Comparison of ENCODE assay signal across 20 cellular contexts in the genomic region with DNA sequence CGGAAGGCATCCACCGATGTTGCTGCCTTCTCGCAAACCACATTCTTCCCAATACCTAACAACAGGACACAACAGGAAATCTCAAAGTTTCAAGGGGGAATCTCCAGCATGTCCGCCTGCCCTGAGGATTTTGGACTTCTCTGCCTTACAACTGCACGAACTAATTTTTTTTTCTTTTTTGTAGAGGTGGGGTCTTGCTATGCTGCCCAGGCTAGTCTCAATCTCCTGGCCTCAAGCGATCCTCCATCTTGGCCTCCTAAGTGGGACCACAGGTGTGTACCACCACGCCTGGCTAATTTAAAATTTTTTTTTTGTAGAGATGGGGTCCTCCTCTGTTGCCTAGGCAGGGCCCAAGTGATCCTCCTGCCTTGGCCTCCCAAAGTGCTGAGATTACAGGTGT. TPM values are rescaled to one million over a fixed set of nuclear protein-coding genes. Genes with fewer than 3 reads are reported as not detected.
DNase-seq lines count a peak whose midpoint lies in the region; ATAC-seq, FAIRE-seq and TF ChIP-seq lines count a peak whose summit lies in the region.
"Had no signal": no experiment of that assay in that cellular context is flagged by ENCODE, and none has a peak within 500 bp of the region (broad histone marks: within the 10 kb centered on the region; RNA-seq: fewer than 3 reads in every experiment).

No MANE protein-coding gene starts in this region.

- no peak overlapping the region for H3K4me2 ChIP-seq in PC-3 (ENCODE audit: low read length)

- H3K27me3 ChIP-seq in PC-3 (ENCODE audit: low read length) (no peaks in the 10 kb centered on the region), lower lobe of right lung (ENCODE audit: low read depth) (no peaks in the 10 kb centered on the region), upper lobe of left lung (no peaks in the 10 kb centered on the region)
- H3K27me3 ChIP-seq: MG63 had no signal

- no peaks in the 10 kb centered on the region for H3K36me3 Mint-ChIP-seq in type B pancreatic cell
- H3K36me3 Mint-ChIP-seq in effector memory CD8-positive, alpha-beta T cell (ENCODE audit: insufficient read depth) = peaks cover 3% of the 10 kb centered on the region

- CTCF ChIA-PET in PC-3 (lab: Charles Lee) = no interaction called here

- intact Hi-C loops in PC-3 (cut with micrococcal nuclease) (no loop called here), lower lobe of right lung (cut with DNase I) (no loop called here)

- no peaks in the 10 kb centered on the region for H3K36me3 ChIP-seq in PC-3 (ENCODE audit: low read depth, low read length)
- H3K36me3 ChIP-seq in lower lobe of right lung = peaks cover 7% of the 10 kb centered on the region
- H3K36me3 ChIP-seq in upper lobe of left lung = peaks cover 0 to 9% (median 2%) of the 10 kb centered on the region in 4 donors
- H3K36me3 ChIP-seq: MG63 had no signal

- peaks cover 5% of the 10 kb centered on the region for H3K4me1 ChIP-seq in PC-3 (ENCODE audit: insufficient read depth, low read length)
- peaks cover 53% of the 10 kb centered on the region for H3K4me1 ChIP-seq in lower lobe of right lung
- peaks cover 34 to 56% (median 43%) of the 10 kb centered on the region in 4 donors for H3K4me1 ChIP-seq in upper lobe of left lung

- ATAC-seq in PC-3 (no peak), lower lobe of right lung (no peak), upper lobe of left lung (ENCODE audit: low FRiP score in 2 of 2) (no peak)
- no peak for ATAC-seq in effector memory CD8-positive, alpha-beta T cell (replicated peaks)

- H3K4me1 Mint-ChIP-seq in type B pancreatic cell (ENCODE audit: unreplicated experiment) = peaks cover 22% of the 10 kb centered on the region
- H3K4me1 Mint-ChIP-seq in effector memory CD8-positive, alpha-beta T cell (ENCODE audit: low read depth in 2 of 2) = peaks cover 0 to 7% of the 10 kb centered on the region in 2 donors

- WGBS in upper lobe of left lung, 2 donors = 92 to 96% methylated on average over 7 of the region's 7 CpGs

- H3K9me3 ChIP-seq in PC-3 (ENCODE audit: low read length) = no peaks in the 10 kb centered on the region
- H3K9me3 ChIP-seq in lower lobe of right lung = no peaks in the 10 kb centered on the region
- no peaks in the 10 kb centered on the region for H3K9me3 ChIP-seq in upper lobe of left lung
- H3K9me3 ChIP-seq: MG63 had no signal

- no peak for TF ChIP-seq POLR2A in upper lobe of left lung (IDR thresholded peaks at IDR 0.05)

- no peak overlapping the region for H2AFZ ChIP-seq in PC-3 (ENCODE audit: low read length)

- BruUV-seq in PC-3 (replicated peaks; lab: Mats Ljungman, UMichigan) = no TSS peak

- H3K9ac ChIP-seq in PC-3 (ENCODE audit: low read length) = no peak overlapping the region

- no peaks in the 10 kb centered on the region for H3K79me2 ChIP-seq in PC-3 (ENCODE audit: low read length)

- no peak for TF ChIP-seq CTCF in PC-3 (conservative IDR thresholded peaks at IDR 0.05; ENCODE audit: low read depth, low read length)
- TF ChIP-seq CTCF in lower lobe of right lung (IDR thresholded peaks at IDR 0.05) = no peak
- TF ChIP-seq CTCF in type B pancreatic cell (conservative IDR thresholded peaks at IDR 0.05) = no peak
- TF ChIP-seq CTCF in upper lobe of left lung (IDR thresholded peaks at IDR 0.05) = no peak

- no peaks in the 10 kb centered on the region for H3K9me3 Mint-ChIP-seq in type B pancreatic cell
- H3K9me3 Mint-ChIP-seq in effector memory CD8-positive, alpha-beta T cell = no peaks in the 10 kb centered on the region
- H3K9me3 Mint-ChIP-seq: CD4-positive, alpha-beta T cell had no signal

- FAIRE-seq in HTR-8/SVneo (lab: Jason Lieb, UNC) = no peak
- FAIRE-seq: GM12892, GM18507 had no signal

- DNase-seq in PC-3 (no peak), epithelial cell of prostate (ENCODE audit: low read depth, low spot score) (no peak), lower lobe of right lung (no peak), type B pancreatic cell (ENCODE audit: extremely low spot score, unreplicated experiment) (no peak), HTR-8/SVneo (ENCODE audit: insufficient read length, low spot score) (no peak), upper lobe of left lung (no peak)
- no peak for DNase-seq in effector memory CD8-positive, alpha-beta T cell
- DNase-seq: CD4-positive, alpha-beta T cell; DND-41; GOT3; Kasumi-1; MG63; NCI-H1417; NCI-H1694 treated with DMSO at 0.1 percent for 48 hours; NCI-H2081 treated with DMSO at 0.1 percent for 48 hours; NCI-H446; NCI-H526; Right ventricle myocardium superior had no signal

- no peaks in the 10 kb centered on the region for H3K27me3 Mint-ChIP-seq in type B pancreatic cell
- H3K27me3 Mint-ChIP-seq in effector memory CD8-positive, alpha-beta T cell = no peaks in the 10 kb centered on the region
- H3K27me3 Mint-ChIP-seq: CD4-positive, alpha-beta T cell had no signal

- H3F3A ChIP-seq in PC-3 (ENCODE audit: low read length, unreplicated experiment) = no peaks in the 10 kb centered on the region

- no peak for TF ChIP-seq EP300 in upper lobe of left lung (IDR thresholded peaks at IDR 0.05)

- H3K9me2 ChIP-seq in PC-3 (replicated peaks; ENCODE audit: low read length) = no peaks in the 10 kb centered on the region

- no peaks in the 10 kb centered on the region for H4K20me1 ChIP-seq in PC-3 (ENCODE audit: low read length)

- no peak overlapping the region for H3K4me3 ChIP-seq in PC-3 (ENCODE audit: low read length)
- no peak overlapping the region for H3K4me3 ChIP-seq in lower lobe of right lung
- no peak overlapping the region for H3K4me3 ChIP-seq in upper lobe of left lung
- H3K4me3 ChIP-seq: MG63 had no signal

- peak overlapping the region; percentile 88 for H3K27ac Mint-ChIP-seq in type B pancreatic cell
- peak overlapping the region in 1 of 2 donors; percentile 60 for H3K27ac Mint-ChIP-seq in effector memory CD8-positive, alpha-beta T cell
- H3K27ac Mint-ChIP-seq: CD4-positive, alpha-beta T cell had no signal

- no peak overlapping the region for H3K4me3 Mint-ChIP-seq in type B pancreatic cell
- no peak overlapping the region for H3K4me3 Mint-ChIP-seq in effector memory CD8-positive, alpha-beta T cell
- H3K4me3 Mint-ChIP-seq: CD4-positive, alpha-beta T cell had no signal

- POLR2A ChIA-PET in PC-3 (lab: Charles Lee; ENCODE audit: unreplicated experiment) = no interaction called here

- H3K27ac ChIP-seq in PC-3 (ENCODE audit: low read length) (peak overlapping the region; percentile 37; the same call in 1 of the 2 replicates), epithelial cell of prostate (peak overlapping the region; percentile 61), lower lobe of right lung (peak overlapping the region; percentile 8), upper lobe of left lung (peak overlapping the region in 2 of 4 donors; percentile 48 to 90)

RNA-seq across cellular contexts. Expression of a gene that starts 9.4 kb away (rescaled TPM):
- total RNA-seq in PC-3 (2014; rRNA removed) (not detected in 2 replicates), lower lobe of right lung (5.3 TPM), type B pancreatic cell (ENCODE audit: low replicate concordance) (1.5 and 2.8 TPM in 2 replicates), upper lobe of left lung (10 to 100 TPM in 1 of 6 donors, 1 to 10 TPM in 5; 1.2 to 22.0 (median 5.2) TPM)

RNA-seq across cellular contexts. Expression of a gene that starts 9.4 kb away (rescaled TPM):
- total RNA-seq in PC-3 (2014; rRNA removed) = 12.0 and 19.4 TPM in 2 replicates
- 19.4 TPM for total RNA-seq in lower lobe of right lung
- total RNA-seq in type B pancreatic cell (ENCODE audit: low replicate concordance) = 12.2 and 18.8 TPM in 2 replicates
- total RNA-seq in upper lobe of left lung = 10 to 100 TPM; 18.2 to 50.3 (median 28.5) TPM

RNA-seq across cellular contexts. Expression of a gene that starts 15.2 kb away (rescaled TPM):
- total RNA-seq in PC-3 (2014; rRNA removed) = 15.1 and 16.4 TPM in 2 replicates
- 5.5 TPM for total RNA-seq in lower lobe of right lung
- 4.7 and 6.5 TPM in 2 replicates for total RNA-seq in type B pancreatic cell (ENCODE audit: low replicate concordance)
- 1 to 10 TPM; 2.1 to 9.3 (median 6.6) TPM for total RNA-seq in upper lobe of left lung

RNA-seq across cellular contexts. Expression of a gene that starts 15.9 kb away (rescaled TPM):
- total RNA-seq in PC-3 (2014; rRNA removed) (26.3 and 31.7 TPM in 2 replicates), lower lobe of right lung (16.6 TPM), type B pancreatic cell (ENCODE audit: low replicate concordance) (19.9 and 31.6 TPM in 2 replicates), upper lobe of left lung (10 to 100 TPM; 15.8 to 25.1 (median 18.8) TPM)

RNA-seq across cellular contexts. Expression of a gene that starts 31.1 kb away (rescaled TPM):
- total RNA-seq in PC-3 (2014; rRNA removed) (0.33 and 0.40 TPM in 2 replicates), lower lobe of right lung (2.4 TPM), type B pancreatic cell (ENCODE audit: low replicate concordance) (2.8 and 3.4 TPM in 2 replicates), upper lobe of left lung (10 to 100 TPM in 1 of 6 donors, 1 to 10 TPM in 5; 1.8 to 55.5 (median 4.0) TPM)
